Comparison of ENCODE assay signal across 20 cellular contexts in genomic region chr13:59464926-59465325, GRCh38.
DNase-seq lines count a peak whose midpoint lies in the region; ATAC-seq and TF ChIP-seq lines count a peak whose summit lies in the region.
"Had no signal": no experiment of that assay in that cellular context is flagged by ENCODE, and none has a peak within 500 bp of the region (broad histone marks: within the 10 kb centered on the region; RNA-seq: fewer than 3 reads in every experiment).

No MANE protein-coding gene starts in this region.

- no peak overlapping the region for H3K4me3 ChIP-seq in BLaER1 treated with 17β-estradiol and CSF1 and Interleukin-3, amounts not matched to agents 10 nM and 100 nM
- no peak overlapping the region for H3K4me3 ChIP-seq in PC-9
- H3K4me3 ChIP-seq: GM12878 had no signal

- H3K4me2 ChIP-seq in BLaER1 treated with 17β-estradiol and CSF1 and Interleukin-3, amounts not matched to agents 10 nM and 100 nM: peak overlapping the region; percentile 5 to 71 (median 51); a peak in 20 of 22 replicates
- H3K4me2 ChIP-seq in PC-9: no peak overlapping the region

- peaks cover 0 to 16% (median 0%) of the 10 kb centered on the region in 11 experiments; a peak in 5 of 22 replicates for H3K9me3 ChIP-seq in BLaER1 treated with 17β-estradiol and CSF1 and Interleukin-3, amounts not matched to agents 10 nM and 100 nM (replicated peaks in 1 of 11)
- no peaks in the 10 kb centered on the region for H3K9me3 ChIP-seq in PC-9 (ENCODE audit: insufficient read depth, low read depth)

- H4K20me1 ChIP-seq in BLaER1 treated with 17β-estradiol and CSF1 and Interleukin-3, amounts not matched to agents 10 nM and 100 nM: no peaks in the 10 kb centered on the region
- H4K20me1 ChIP-seq in PC-9 (ENCODE audit: insufficient read depth): no peaks in the 10 kb centered on the region; the same call in 1 of the 2 replicates

- no peaks in the 10 kb centered on the region for H3K36me3 Mint-ChIP-seq in T-cell
- H3K36me3 Mint-ChIP-seq: CD4-positive, CD25-positive, alpha-beta regulatory T cell had no signal

- peaks cover 3 to 6% (median 4%) of the 10 kb centered on the region in 3 donors for H3K9me3 Mint-ChIP-seq in T-cell

- no peak overlapping the region for H3K27ac ChIP-seq in BLaER1 treated with 17β-estradiol and CSF1 and Interleukin-3, amounts not matched to agents 10 nM and 100 nM
- H3K27ac ChIP-seq in PC-9: no peak overlapping the region

- no peak overlapping the region for H3K9ac ChIP-seq in BLaER1 treated with 17β-estradiol and CSF1 and Interleukin-3, amounts not matched to agents 10 nM and 100 nM

- ATAC-seq in T-cell (replicated peaks in 1 of 4): no peak
- ATAC-seq: GM12878 had no signal

- H3K4me3 Mint-ChIP-seq in T-cell: no peak overlapping the region
- H3K4me3 Mint-ChIP-seq: CD4-positive, CD25-positive, alpha-beta regulatory T cell; CD8-positive, alpha-beta memory T cell; H9 had no signal

- H2AFZ ChIP-seq in PC-9: no peak overlapping the region

- in situ Hi-C loops in KBM-7 (cut with MboI; ENCODE audit: low pct_unique_long_range_greater_than_20kb, low sequenced_read_pairs): no loop called here

- no peaks in the 10 kb centered on the region for H3K79me2 ChIP-seq in PC-9 (ENCODE audit: low read depth)

- no peaks in the 10 kb centered on the region for H3K9me2 ChIP-seq in PC-9 (ENCODE audit: insufficient read depth)

- intact Hi-C loops in PC-9 (cut with micrococcal nuclease; ENCODE audit: unreplicated experiment): no loop called here

- no peaks in the 10 kb centered on the region for H3K36me3 ChIP-seq in BLaER1 treated with 17β-estradiol and CSF1 and Interleukin-3, amounts not matched to agents 10 nM and 100 nM
- H3K36me3 ChIP-seq in PC-9 (ENCODE audit: low read depth): no peaks in the 10 kb centered on the region

- H3K27me3 ChIP-seq in BLaER1 treated with 17β-estradiol and CSF1 and Interleukin-3, amounts not matched to agents 10 nM and 100 nM: no peaks in the 10 kb centered on the region
- H3K27me3 ChIP-seq in PC-9 (ENCODE audit: insufficient read depth, low read depth): no peaks in the 10 kb centered on the region

- DNase-seq in KBM-7 (peak; percentile 69), dermis blood vessel endothelial cell (peak; percentile 22), lung microvascular endothelial cell (ENCODE audit: low read depth in 2 of 2) (peak; percentile 69 to 71), GM20000 (ENCODE audit: low spot score) (no peak), PC-9 (no peak), T-cell (no peak), NCI-H2081 treated with DMSO at 0.1 percent for 48 hours (lab: John Stamatoyannopoulos, UW) (no peak)
- DNase-seq: 8988T; C1 segment of cervical spinal cord; CD4-positive, CD25-positive, alpha-beta regulatory T cell; CD8-positive, alpha-beta memory T cell; COR-L47; DMS 273 treated with DMSO at 0.1 percent for 48 hours; DMS53; DND-41; EL; GOT3; H9 had no signal

- no peaks in the 10 kb centered on the region for H3F3A ChIP-seq in PC-9 (ENCODE audit: insufficient read depth, low read depth)

- H3K27ac Mint-ChIP-seq in T-cell: no peak overlapping the region
- H3K27ac Mint-ChIP-seq: CD4-positive, CD25-positive, alpha-beta regulatory T cell; CD8-positive, alpha-beta memory T cell had no signal

- no peaks in the 10 kb centered on the region for H3K4me1 Mint-ChIP-seq in T-cell
- H3K4me1 Mint-ChIP-seq: CD4-positive, CD25-positive, alpha-beta regulatory T cell; CD8-positive, alpha-beta memory T cell had no signal

- BruUV-seq in PC-9 (replicated peaks; lab: Mats Ljungman, UMichigan): no TSS peak

- peaks cover 14 to 22% of the 10 kb centered on the region in 2 donors for H3K27me3 Mint-ChIP-seq in T-cell

- TF ChIP-seq CTCF in GM20000 (IDR thresholded peaks at IDR 0.05; ENCODE audit: extremely low read depth, missing control alignments) (no peak), PC-9 (conservative IDR thresholded peaks at IDR 0.05) (no peak)

- peaks cover 15 to 49% (median 30%) of the 10 kb centered on the region in 10 experiments for H3K4me1 ChIP-seq in BLaER1 treated with 17β-estradiol and CSF1 and Interleukin-3, amounts not matched to agents 10 nM and 100 nM
- no peaks in the 10 kb centered on the region for H3K4me1 ChIP-seq in PC-9 (replicated peaks; ENCODE audit: insufficient read depth)

- POLR2A ChIA-PET in PC-9 (lab: Charles Lee; ENCODE audit: unreplicated experiment) (no interaction called here), T-cell (lab: Charles Lee) (no interaction called here)

- CTCF ChIA-PET in PC-9 (lab: Charles Lee): no interaction called here
- CTCF ChIA-PET in T-cell (lab: Charles Lee): no interaction called here

Comparison
In these comparisons a context has a peak if more than half of its experiments do, and no peak if none do; other contexts are left out.
1. DNase-seq: peak in KBM-7 (single experiment), dermis blood vessel endothelial cell (single experiment) and lung microvascular endothelial cell (2 of 2); none in GM20000 (single experiment), PC-9 (0 of 2), T-cell (0 of 34) and NCI-H2081 treated with DMSO at 0.1 percent for 48 hours (single experiment).